2 cellular contexts compared by ENCODE assay signal in the genomic region with DNA sequence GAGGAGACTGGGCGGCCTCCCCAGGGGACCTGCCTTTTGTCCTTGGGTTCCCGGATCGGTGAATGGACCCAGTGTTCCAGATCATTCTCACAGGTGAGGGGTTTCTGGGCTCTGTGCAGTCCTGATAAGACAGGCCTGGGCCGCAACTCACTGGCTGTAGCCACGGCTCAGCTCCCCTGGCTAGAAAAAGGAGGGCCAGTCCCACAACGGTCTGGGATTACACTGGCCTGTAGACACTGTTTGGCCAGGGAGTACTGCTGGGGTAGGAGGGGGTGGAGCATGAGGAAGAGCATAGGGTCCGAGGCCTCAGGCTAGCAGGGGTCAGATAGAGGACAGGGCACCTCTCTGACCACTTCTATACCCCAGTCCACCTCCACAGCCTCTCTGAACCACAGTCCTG.
TF ChIP-seq lines count a peak whose summit lies in the region.

No MANE protein-coding gene starts in this region.

TF ChIP-seq in K562, 482 proteins besides CTCF, POLR2A, EP300 and RAD21:
- no peak for TF ChIP-seq ILK (tag; IDR thresholded peaks at IDR 0.05; ENCODE audit: borderline replicate concordance, low read depth)
- TF ChIP-seq ZBTB1 (CRISPR knock-in tag; IDR thresholded peaks at IDR 0.05; ENCODE audit: borderline replicate concordance, low read depth), result 0 out of 2 replicates have a peak, but pooled peaks have one; percentile 21

TF ChIP-seq in HepG2, 621 proteins besides CTCF, POLR2A, EP300 and RAD21:
- TF ChIP-seq KDM5B (CRISPR knock-in tag; IDR thresholded peaks at IDR 0.05; ENCODE audit: borderline replicate concordance) (no peak), POLR2G (IDR thresholded peaks at IDR 0.05; ENCODE audit: low read depth, low read length) (no peak), TCF7L2 (IDR thresholded peaks at IDR 0.05; ENCODE audit: low read depth, low read length) (no peak)
TF ChIP-seq in HepG2: peak in this region for 0.
